In genomic region chr6:68951350-68951749, GRCh38 we compare ENCODE assay signal across 1 cellular context.
TF ChIP-seq lines count a peak whose summit lies in the region.

No MANE protein-coding gene starts in this region.

TF ChIP-seq in K562, 482 proteins besides CTCF, POLR2A, EP300 and RAD21:
- TF ChIP-seq, protein P1, sequence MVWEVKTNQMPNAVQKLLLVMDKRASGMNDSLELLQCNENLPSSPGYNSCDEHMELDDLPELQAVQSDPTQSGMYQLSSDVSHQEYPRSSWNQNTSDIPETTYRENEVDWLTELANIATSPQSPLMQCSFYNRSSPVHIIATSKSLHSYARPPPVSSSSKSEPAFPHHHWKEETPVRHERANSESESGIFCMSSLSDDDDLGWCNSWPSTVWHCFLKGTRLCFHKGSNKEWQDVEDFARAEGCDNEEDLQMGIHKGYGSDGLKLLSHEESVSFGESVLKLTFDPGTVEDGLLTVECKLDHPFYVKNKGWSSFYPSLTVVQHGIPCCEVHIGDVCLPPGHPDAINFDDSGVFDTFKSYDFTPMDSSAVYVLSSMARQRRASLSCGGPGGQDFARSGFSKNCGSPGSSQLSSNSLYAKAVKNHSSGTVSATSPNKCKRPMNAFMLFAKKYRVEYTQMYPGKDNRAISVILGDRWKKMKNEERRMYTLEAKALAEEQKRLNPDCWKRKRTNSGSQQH (CRISPR knock-in tag; IDR thresholded peaks at IDR 0.05), result no peak
- TF ChIP-seq CEBPB (tag; IDR thresholded peaks at IDR 0.05), result peak; percentile 48
